Comparison of ENCODE assay signal across 2 cellular contexts in genomic region chr2:58497189-58497588, GRCh38.
A peak's percentile ranks its signal among the peaks of the same experiment; 100 is the strongest.
TF ChIP-seq lines count a peak whose summit lies in the region.

No MANE protein-coding gene starts in this region.

TF ChIP-seq in GM23338, 12 proteins besides CTCF, POLR2A, EP300 and RAD21:
- TF ChIP-seq ZNF462 (CRISPR knock-in tag; IDR thresholded peaks at IDR 0.05) (peak; percentile 90), JUNB (IDR thresholded peaks at IDR 0.05; ENCODE audit: unreplicated experiment) (no peak), CREB1 (CRISPR knock-in tag; IDR thresholded peaks at IDR 0.05; ENCODE audit: low read depth) (peak; percentile 32), NANOG (IDR thresholded peaks at IDR 0.05; ENCODE audit: borderline replicate concordance) (peak; percentile 82), ZNF331 (CRISPR knock-in tag; IDR thresholded peaks at IDR 0.05; ENCODE audit: low read depth) (no peak), ZNF114 (CRISPR knock-in tag; IDR thresholded peaks at IDR 0.05) (peak; percentile 51; the same call in 1 of the 2 replicates)

TF ChIP-seq in SK-N-SH treated with all-trans-retinoic acid at 6 μM for 48 hours, 23 proteins besides CTCF, POLR2A, EP300 and RAD21 (continued from another document):
- TF ChIP-seq CREB5 (CRISPR knock-in tag; IDR thresholded peaks at IDR 0.05; ENCODE audit: low read depth): no peak
- no peak for TF ChIP-seq CSDC2 (CRISPR knock-in tag; IDR thresholded peaks at IDR 0.05)
- no peak for TF ChIP-seq ESRRG (CRISPR knock-in tag; IDR thresholded peaks at IDR 0.05)
- TF ChIP-seq SNAI2 (CRISPR knock-in tag; IDR thresholded peaks at IDR 0.05): no peak
- no peak for TF ChIP-seq ZNF70 (CRISPR knock-in tag; IDR thresholded peaks at IDR 0.05)
- TF ChIP-seq GLIS3 (CRISPR knock-in tag; IDR thresholded peaks at IDR 0.05): no peak
- no peak for TF ChIP-seq ZC3H10 (CRISPR knock-in tag; IDR thresholded peaks at IDR 0.05)
- no peak for TF ChIP-seq CSRNP3 (CRISPR knock-in tag; IDR thresholded peaks at IDR 0.05)
- TF ChIP-seq POU6F1 (CRISPR knock-in tag; IDR thresholded peaks at IDR 0.05; ENCODE audit: borderline replicate concordance, low read depth): no peak
- TF ChIP-seq ZNF565 (CRISPR knock-in tag; conservative IDR thresholded peaks at IDR 0.05; ENCODE audit: low read depth): no peak
- TF ChIP-seq ARNTL (CRISPR knock-in tag; IDR thresholded peaks at IDR 0.05; ENCODE audit: borderline replicate concordance, low read depth): no peak
- TF ChIP-seq ZFP3 (CRISPR knock-in tag; IDR thresholded peaks at IDR 0.05): no peak
- no peak for TF ChIP-seq ISL1 (CRISPR knock-in tag; IDR thresholded peaks at IDR 0.05)
- TF ChIP-seq RARB (CRISPR knock-in tag; IDR thresholded peaks at IDR 0.05): no peak
